ENCODE assay signal across 26 cellular contexts in genomic region chr1:201646623-201647022, GRCh38.
DNase-seq lines count a peak whose midpoint lies in the region; ATAC-seq, FAIRE-seq and TF ChIP-seq lines count a peak whose summit lies in the region.
"Had no signal": no experiment of that assay in that cellular context is flagged by ENCODE, and none has a peak within 500 bp of the region (broad histone marks: within the 10 kb centered on the region; RNA-seq: fewer than 3 reads in every experiment).

No MANE protein-coding gene starts in this region.

- no peak for TF ChIP-seq POLR2A in heart left ventricle (IDR thresholded peaks at IDR 0.05)

- no peak for TF ChIP-seq CTCF in heart left ventricle (IDR thresholded peaks at IDR 0.05)
- TF ChIP-seq CTCF in astrocyte (IDR thresholded peaks at IDR 0.05; ENCODE audit: insufficient read depth, low read depth, low read length), result no peak
- TF ChIP-seq CTCF in type B pancreatic cell (conservative IDR thresholded peaks at IDR 0.05), result no peak

- H3K27ac Mint-ChIP-seq in astrocyte (ENCODE audit: unreplicated experiment), result peak overlapping the region; percentile 48
- H3K27ac Mint-ChIP-seq in type B pancreatic cell, result peak overlapping the region; percentile 12
- H3K27ac Mint-ChIP-seq: activated CD4-positive, alpha-beta T cell treated with anti-CD3 and anti-CD28 coated beads, Interleukin-2, amount 10 ng/mL, durations not matched to agents 7 days and 5 days; activated CD8-positive, alpha-beta memory T cell treated with anti-CD3 and anti-CD28 coated beads, Interleukin-2, amount 10 ng/mL, durations not matched to agents 7 days and 5 days; activated T-cell treated with anti-CD3 and anti-CD28 coated beads, Interleukin-2, amount 50 U/mL, for 72 hours; memory B cell; stimulated activated naive CD8-positive, alpha-beta T cell treated with anti-CD3 and anti-CD28 coated beads, Interleukin-15, amount 100 ng/mL, for 72 hours had no signal

- peak overlapping the region; percentile 99 for H3K4me2 ChIP-seq in astrocyte (ENCODE audit: low read length)

- DNase-seq in heart left ventricle (no peak), cardiac septum (ENCODE audit: low spot score) (no peak), astrocyte (ENCODE audit: low read depth) (no peak), right cardiac atrium (no peak), type B pancreatic cell (ENCODE audit: extremely low spot score, unreplicated experiment) (no peak), HUDEP-2 (lab: John Stamatoyannopoulos, UW; ENCODE audit: unreplicated experiment in 76 of 76) (no peak), NCI-H187 treated with DMSO at 0.1 percent for 48 hours (lab: John Stamatoyannopoulos, UW) (no peak)
- DNase-seq: activated CD4-positive, alpha-beta T cell treated with anti-CD3 and anti-CD28 coated beads, Interleukin-2, amount 10 ng/mL, durations not matched to agents 7 days and 5 days; activated CD8-positive, alpha-beta memory T cell treated with anti-CD3 and anti-CD28 coated beads, Interleukin-2, amount 10 ng/mL, durations not matched to agents 7 days and 5 days; activated naive CD4-positive, alpha-beta T cell; activated T-cell treated with anti-CD3 and anti-CD28 coated beads, Interleukin-2, amount 50 U/mL, for 72 hours; adrenal gland; BE2C; COR-L47; DMS79; effector CD4-positive, alpha-beta T cell; NCI-H446 treated with DMSO at 0.1 percent for 48 hours; stimulated activated naive CD8-positive, alpha-beta T cell treated with anti-CD3 and anti-CD28 coated beads, Interleukin-15, amount 100 ng/mL, for 72 hours had no signal

- H3K9me3 ChIP-seq in heart left ventricle, result no peaks in the 10 kb centered on the region
- no peaks in the 10 kb centered on the region for H3K9me3 ChIP-seq in astrocyte (ENCODE audit: insufficient read depth, low read depth, low read length)
- no peaks in the 10 kb centered on the region for H3K9me3 ChIP-seq in right cardiac atrium (ENCODE audit: control insufficient read depth, low read length)
- H3K9me3 ChIP-seq: A549, adrenal gland, BE2C had no signal

- peaks cover 0 to 7% (median 0%) of the 10 kb centered on the region in 9 donors for H3K36me3 ChIP-seq in heart left ventricle
- peaks cover 3% of the 10 kb centered on the region for H3K36me3 ChIP-seq in astrocyte (ENCODE audit: insufficient read depth, low read length)
- H3K36me3 ChIP-seq: adrenal gland, BE2C had no signal

- peaks cover 58% of the 10 kb centered on the region for H3K79me2 ChIP-seq in astrocyte (ENCODE audit: insufficient read depth, low read length)

- peaks cover 53% of the 10 kb centered on the region for H4K20me1 ChIP-seq in astrocyte (ENCODE audit: insufficient read depth, low read length)

- H3K27ac ChIP-seq in heart left ventricle, result peak overlapping the region in 10 of 12 donors; percentile 63 to 94 (median 82)
- no peak overlapping the region for H3K27ac ChIP-seq in astrocyte (ENCODE audit: low read depth, low read length)
- peak overlapping the region; percentile 55 for H3K27ac ChIP-seq in right cardiac atrium (ENCODE audit: low read length)
- H3K27ac ChIP-seq: adrenal gland, epithelial cell of prostate, hepatocyte, VCaP had no signal

- FAIRE-seq in astrocyte (lab: Jason Lieb, UNC), result no peak
- FAIRE-seq: A549, colon, small intestine had no signal

- H3K9ac ChIP-seq in astrocyte (ENCODE audit: low read length), result no peak overlapping the region

- H3K4me3 Mint-ChIP-seq in astrocyte (ENCODE audit: unreplicated experiment), result peak overlapping the region; percentile 67
- peak overlapping the region; percentile 73 for H3K4me3 Mint-ChIP-seq in type B pancreatic cell
- H3K4me3 Mint-ChIP-seq: activated CD4-positive, alpha-beta T cell treated with anti-CD3 and anti-CD28 coated beads, Interleukin-2, amount 10 ng/mL, durations not matched to agents 7 days and 5 days; activated CD8-positive, alpha-beta memory T cell treated with anti-CD3 and anti-CD28 coated beads, Interleukin-2, amount 10 ng/mL, durations not matched to agents 7 days and 5 days; activated T-cell treated with anti-CD3 and anti-CD28 coated beads, Interleukin-2, amount 50 U/mL, for 72 hours; memory B cell; stimulated activated naive CD8-positive, alpha-beta T cell treated with anti-CD3 and anti-CD28 coated beads, Interleukin-15, amount 100 ng/mL, for 72 hours had no signal

- no peak for ATAC-seq in heart left ventricle
- ATAC-seq in right cardiac atrium, result no peak
- ATAC-seq in HG02938 (IDR thresholded peaks at IDR 0.05; ENCODE audit: unreplicated experiment), result no peak
- ATAC-seq: A549; activated CD8-positive, alpha-beta memory T cell treated with anti-CD3 and anti-CD28 coated beads, Interleukin-2, amount 10 ng/mL, durations not matched to agents 7 days and 5 days; activated T-cell treated with anti-CD3 and anti-CD28 coated beads, Interleukin-2, amount 50 U/mL, for 72 hours; stimulated activated naive CD8-positive, alpha-beta T cell treated with anti-CD3 and anti-CD28 coated beads, Interleukin-15, amount 100 ng/mL, for 72 hours had no signal

- no peaks in the 10 kb centered on the region for H3K9me3 Mint-ChIP-seq in astrocyte (ENCODE audit: unreplicated experiment)
- H3K9me3 Mint-ChIP-seq in type B pancreatic cell, result no peaks in the 10 kb centered on the region
- H3K9me3 Mint-ChIP-seq: activated CD4-positive, alpha-beta T cell treated with anti-CD3 and anti-CD28 coated beads, Interleukin-2, amount 10 ng/mL, durations not matched to agents 7 days and 5 days; stimulated activated naive CD8-positive, alpha-beta T cell treated with anti-CD3 and anti-CD28 coated beads, Interleukin-15, amount 100 ng/mL, for 72 hours had no signal

- peaks cover 3 to 58% (median 45%) of the 10 kb centered on the region in 12 donors for H3K4me1 ChIP-seq in heart left ventricle
- H3K4me1 ChIP-seq in astrocyte (ENCODE audit: insufficient read depth, low read length), result peaks cover 23% of the 10 kb centered on the region
- H3K4me1 ChIP-seq in right cardiac atrium (ENCODE audit: control insufficient read depth, insufficient read depth, low read length), result peaks cover 10% of the 10 kb centered on the region
- H3K4me1 ChIP-seq: BE2C had no signal

- H3K27me3 ChIP-seq in heart left ventricle (no peaks in the 10 kb centered on the region), astrocyte (ENCODE audit: insufficient read depth, low read length) (no peaks in the 10 kb centered on the region), right cardiac atrium (ENCODE audit: control insufficient read depth, insufficient read depth) (no peaks in the 10 kb centered on the region)
- H3K27me3 ChIP-seq: adrenal gland had no signal

- H3K36me3 Mint-ChIP-seq in astrocyte (ENCODE audit: low read depth, unreplicated experiment), result peaks cover 11% of the 10 kb centered on the region
- H3K36me3 Mint-ChIP-seq in type B pancreatic cell, result peaks cover 4% of the 10 kb centered on the region
- H3K36me3 Mint-ChIP-seq: activated CD8-positive, alpha-beta memory T cell treated with anti-CD3 and anti-CD28 coated beads, Interleukin-2, amount 10 ng/mL, durations not matched to agents 7 days and 5 days had no signal

- no peak overlapping the region for H2AFZ ChIP-seq in astrocyte (ENCODE audit: low read depth, low read length)
- H2AFZ ChIP-seq: hepatocyte had no signal

- intact Hi-C loops in heart left ventricle (cut with DNase I) (loop anchor here in 5 of 10 donors (5.0 to 10.0 kb wide), 6 partner anchors 46 to 148 kb away; no protein-coding TSS in a partner anchor), cardiac septum (cut with DNase I) (loop anchor here (5.0 kb wide), 3 partner anchors 84 to 146 kb away; partner anchors contain the start of gene NAV1), right cardiac atrium (cut with DNase I) (loop anchor here in 1 of 4 donors (10.0 kb wide), 1 partner anchor 48 kb away; no protein-coding TSS in a partner anchor)

- 41 to 56% (median 47%) methylated on average over 7 of the region's 7 CpGs for WGBS in heart left ventricle, 4 donors
- WGBS in right cardiac atrium, result 59% methylated on average over 7 of the region's 7 CpGs

- H3K4me3 ChIP-seq in heart left ventricle (peak overlapping the region in 2 of 12 donors; percentile 70 to 93), astrocyte (ENCODE audit: insufficient read depth, low read depth, low read length) (no peak overlapping the region), right cardiac atrium (ENCODE audit: low read length) (no peak overlapping the region)
- H3K4me3 ChIP-seq: adrenal gland, hepatocyte had no signal

- peaks cover 3% of the 10 kb centered on the region for H3K27me3 Mint-ChIP-seq in astrocyte (ENCODE audit: low read depth, unreplicated experiment)
- H3K27me3 Mint-ChIP-seq in type B pancreatic cell, result peaks cover 18% of the 10 kb centered on the region

- H3K4me1 Mint-ChIP-seq in astrocyte (ENCODE audit: low read depth, unreplicated experiment) (peaks cover 19% of the 10 kb centered on the region), type B pancreatic cell (ENCODE audit: unreplicated experiment) (peaks cover 9% of the 10 kb centered on the region)
- H3K4me1 Mint-ChIP-seq: activated CD8-positive, alpha-beta memory T cell treated with anti-CD3 and anti-CD28 coated beads, Interleukin-2, amount 10 ng/mL, durations not matched to agents 7 days and 5 days had no signal
